Comparison of ENCODE assay signal across 23 cellular contexts in the genomic region with DNA sequence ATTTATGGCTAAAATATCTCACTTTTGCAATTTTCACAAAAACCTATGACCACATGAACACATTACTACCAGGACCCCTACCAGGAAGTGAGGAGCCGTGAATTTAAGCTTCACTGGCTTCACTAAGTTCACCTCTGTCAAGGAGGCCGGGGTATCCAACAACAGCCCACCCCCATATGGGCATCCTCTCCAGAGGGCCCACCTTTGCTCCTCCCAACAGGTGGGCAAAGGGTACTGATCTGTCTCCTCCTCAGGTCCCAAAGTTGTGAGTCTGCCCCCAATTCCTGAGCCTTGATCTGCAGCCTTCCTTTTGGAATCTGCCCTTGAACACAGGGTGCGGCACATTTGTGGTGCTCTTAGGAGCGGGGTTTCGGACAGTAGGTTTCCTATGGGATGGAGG.
A peak's percentile ranks its signal among the peaks of the same experiment; 100 is the strongest.
DNase-seq lines count a peak whose midpoint lies in the region; ATAC-seq and TF ChIP-seq lines count a peak whose summit lies in the region.
"Had no signal": no experiment of that assay in that cellular context is flagged by ENCODE, and none has a peak within 500 bp of the region (broad histone marks: within the 10 kb centered on the region; RNA-seq: fewer than 3 reads in every experiment).

No MANE protein-coding gene starts in this region.

- no peaks in the 10 kb centered on the region for H3K4me1 Mint-ChIP-seq in activated CD4-positive, alpha-beta T cell treated with anti-CD3 and anti-CD28 coated beads, Interleukin-2, amount 10 ng/mL, durations not matched to agents 7 days and 5 days
- H3K4me1 Mint-ChIP-seq: CD14-positive monocyte; CD8-positive, alpha-beta memory T cell had no signal

- no peak for ATAC-seq in Right ventricle myocardium inferior
- no peak for ATAC-seq in HG03460 (IDR thresholded peaks at IDR 0.05; ENCODE audit: unreplicated experiment)
- no peak for ATAC-seq in GM18861 (IDR thresholded peaks at IDR 0.05; ENCODE audit: unreplicated experiment)
- ATAC-seq: A549 had no signal

- no peak for TF ChIP-seq CTCF in left ventricle myocardium inferior (IDR thresholded peaks at IDR 0.05; ENCODE audit: borderline replicate concordance)

- peaks cover 7% of the 10 kb centered on the region for H3K9me3 ChIP-seq in left ventricle myocardium inferior (replicated peaks)
- H3K9me3 ChIP-seq: A549, BE2C, HAP-1 had no signal

- DNase-seq in activated CD4-positive, alpha-beta T cell treated with anti-CD3 and anti-CD28 coated beads, Interleukin-2, amount 10 ng/mL, durations not matched to agents 7 days and 5 days: peak; percentile 2
- no peak for DNase-seq in activated CD4-positive, alpha-beta T cell treated with anti-CD3 and anti-CD28 coated beads, Interleukin-2, amount 50 U/mL, for 4 hours
- peak; percentile 18 for DNase-seq in Right ventricle myocardium inferior (ENCODE audit: missing footprints)
- DNase-seq in left ventricle myocardium inferior: no peak
- DNase-seq in posterior vena cava (ENCODE audit: low spot score): peak; percentile 13
- DNase-seq: 8988T; ACHN; AML-193; BE2C; CD4-positive, alpha-beta T cell; CD8-positive, alpha-beta memory T cell; DMS 273 treated with DMSO at 0.1 percent for 48 hours; DMS79; EL; GDM1; GOT3; HFFc6 had no signal

- H3K9me3 Mint-ChIP-seq in activated CD4-positive, alpha-beta T cell treated with anti-CD3 and anti-CD28 coated beads, Interleukin-2, amount 10 ng/mL, durations not matched to agents 7 days and 5 days: no peaks in the 10 kb centered on the region
- H3K9me3 Mint-ChIP-seq: CD4-positive, alpha-beta T cell; HFFc6 had no signal

- H3K36me3 Mint-ChIP-seq in activated CD4-positive, alpha-beta T cell treated with anti-CD3 and anti-CD28 coated beads, Interleukin-2, amount 10 ng/mL, durations not matched to agents 7 days and 5 days (ENCODE audit: low read depth): no peaks in the 10 kb centered on the region
- H3K36me3 Mint-ChIP-seq: CD14-positive monocyte; CD8-positive, alpha-beta memory T cell had no signal

- H3K4me3 Mint-ChIP-seq in activated CD4-positive, alpha-beta T cell treated with anti-CD3 and anti-CD28 coated beads, Interleukin-2, amount 10 ng/mL, durations not matched to agents 7 days and 5 days: no peak overlapping the region
- H3K4me3 Mint-ChIP-seq: CD14-positive monocyte; CD4-positive, alpha-beta T cell; CD8-positive, alpha-beta memory T cell; HFFc6 had no signal

- POLR2A ChIA-PET in activated CD4-positive, alpha-beta T cell treated with anti-CD3 and anti-CD28 coated beads, Interleukin-2, amount 10 ng/mL, durations not matched to agents 7 days and 5 days (lab: Charles Lee): no interaction called here

- no peaks in the 10 kb centered on the region for H3K4me1 ChIP-seq in left ventricle myocardium inferior
- H3K4me1 ChIP-seq: A549, BE2C, HAP-1 had no signal

- H3K36me3 ChIP-seq in left ventricle myocardium inferior: no peaks in the 10 kb centered on the region
- H3K36me3 ChIP-seq: BE2C; BLaER1 treated with 17β-estradiol and CSF1 and Interleukin-3, amounts not matched to agents 10 nM and 100 nM; HAP-1 had no signal

- intact Hi-C loops in Right ventricle myocardium inferior (cut with DNase I) (no loop called here), left ventricle myocardium inferior (cut with micrococcal nuclease) (no loop called here), posterior vena cava (cut with DNase I) (no loop called here)

- CTCF ChIA-PET in activated CD4-positive, alpha-beta T cell treated with anti-CD3 and anti-CD28 coated beads, Interleukin-2, amount 10 ng/mL, durations not matched to agents 7 days and 5 days (lab: Charles Lee): no interaction called here

- H3K27ac Mint-ChIP-seq in activated CD4-positive, alpha-beta T cell treated with anti-CD3 and anti-CD28 coated beads, Interleukin-2, amount 10 ng/mL, durations not matched to agents 7 days and 5 days: no peak overlapping the region
- H3K27ac Mint-ChIP-seq: CD4-positive, alpha-beta T cell; CD8-positive, alpha-beta memory T cell; HFFc6 had no signal

- no peak overlapping the region for H3K4me3 ChIP-seq in left ventricle myocardium inferior
- H3K4me3 ChIP-seq: A549; BLaER1 treated with 17β-estradiol and CSF1 and Interleukin-3, amounts not matched to agents 10 nM and 100 nM; HAP-1 had no signal

- H3K27me3 Mint-ChIP-seq in activated CD4-positive, alpha-beta T cell treated with anti-CD3 and anti-CD28 coated beads, Interleukin-2, amount 10 ng/mL, durations not matched to agents 7 days and 5 days: peaks cover 12% of the 10 kb centered on the region

- H3K27me3 ChIP-seq in left ventricle myocardium inferior (ENCODE audit: low read depth): peaks cover 45% of the 10 kb centered on the region
- H3K27me3 ChIP-seq: BE2C; BLaER1 treated with 17β-estradiol and CSF1 and Interleukin-3, amounts not matched to agents 10 nM and 100 nM had no signal

- no peak overlapping the region for H3K27ac ChIP-seq in left ventricle myocardium inferior (replicated peaks)
- H3K27ac ChIP-seq: A549; BLaER1 treated with 17β-estradiol and CSF1 and Interleukin-3, amounts not matched to agents 10 nM and 100 nM had no signal

Comparison
In these comparisons a context has a peak if more than half of its experiments do, and no peak if none do; other contexts are left out.
1. DNase-seq: peak in activated CD4-positive, alpha-beta T cell treated with anti-CD3 and anti-CD28 coated beads, Interleukin-2, amount 10 ng/mL, durations not matched to agents 7 days and 5 days (single experiment), Right ventricle myocardium inferior (single experiment) and posterior vena cava (single experiment); none in activated CD4-positive, alpha-beta T cell treated with anti-CD3 and anti-CD28 coated beads, Interleukin-2, amount 50 U/mL, for 4 hours (0 of 2) and left ventricle myocardium inferior (single experiment).